Comparison of ENCODE assay signal across 25 cellular contexts in genomic region chr3:80553211-80553610, GRCh38.
"Had no signal": no experiment of that assay in that cellular context is flagged by ENCODE, and none has a peak within 500 bp of the region (broad histone marks: within the 10 kb centered on the region; RNA-seq: fewer than 3 reads in every experiment).

No MANE protein-coding gene starts in this region.

- H3K4me1 ChIP-seq: Peyer's patch, SJSA1 had no signal

- H3K27ac ChIP-seq: Peyer's patch, RWPE1, SJSA1 had no signal

- H3K27me3 ChIP-seq: Peyer's patch, SJSA1 had no signal

- H3K36me3 ChIP-seq: Peyer's patch, SJSA1 had no signal

- H3K9me3 ChIP-seq: Peyer's patch, SJSA1 had no signal

- ATAC-seq: activated CD8-positive, alpha-beta T cell treated with anti-CD3 and anti-CD28 coated beads, Interleukin-2, amount 10 ng/mL, durations not matched to agents 7 days and 5 days; SK-N-SH treated with all-trans-retinoic acid at 6 μM for 48 hours; WTC11 had no signal

- DNase-seq: activated CD4-positive, alpha-beta T cell treated with anti-CD3 and anti-CD28 coated beads for 48 hours; activated CD4-positive, alpha-beta T cell treated with anti-CD3 and anti-CD28 coated beads, Interleukin-2, amount 50 U/mL, for 4 hours; activated CD4-positive, CD25-positive, alpha-beta regulatory T cell treated with anti-CD3 and anti-CD28 coated beads, Interleukin-2, amount 50 U/mL, for 72 hours; activated CD8-positive, alpha-beta memory T cell treated with anti-CD3 and anti-CD28 coated beads, Interleukin-2, amount 50 U/mL, for 48 hours; activated CD8-positive, alpha-beta T cell treated with anti-CD3 and anti-CD28 coated beads, Interleukin-2, amount 10 ng/mL, durations not matched to agents 7 days and 5 days; activated effector memory CD4-positive, alpha-beta T cell treated with Interleukin-2 at 50 U/mL for 16 hours; activated naive CD4-positive, alpha-beta T cell; activated T-cell treated with anti-CD3 and anti-CD28 coated beads, Interleukin-2, amount 50 U/mL, for 1 hour; aorta; Karpas-422; NCI-H1105 treated with DMSO at 0.1 percent for 48 hours; NCI-H1436 treated with DMSO at 0.1 percent for 48 hours; NCI-H187; NCI-H2081; NCI-H2171; NCI-H2227 treated with DMSO at 0.1 percent for 48 hours; NCI-H446 treated with DMSO at 0.1 percent for 48 hours; NCI-H524 treated with DMSO at 0.1 percent for 48 hours; NCI-H82; Peyer's patch; SW 1271 had no signal

- H3K4me3 ChIP-seq: Peyer's patch, SJSA1 had no signal
